ENCODE assay signal across 18 cellular contexts in the genomic region with DNA sequence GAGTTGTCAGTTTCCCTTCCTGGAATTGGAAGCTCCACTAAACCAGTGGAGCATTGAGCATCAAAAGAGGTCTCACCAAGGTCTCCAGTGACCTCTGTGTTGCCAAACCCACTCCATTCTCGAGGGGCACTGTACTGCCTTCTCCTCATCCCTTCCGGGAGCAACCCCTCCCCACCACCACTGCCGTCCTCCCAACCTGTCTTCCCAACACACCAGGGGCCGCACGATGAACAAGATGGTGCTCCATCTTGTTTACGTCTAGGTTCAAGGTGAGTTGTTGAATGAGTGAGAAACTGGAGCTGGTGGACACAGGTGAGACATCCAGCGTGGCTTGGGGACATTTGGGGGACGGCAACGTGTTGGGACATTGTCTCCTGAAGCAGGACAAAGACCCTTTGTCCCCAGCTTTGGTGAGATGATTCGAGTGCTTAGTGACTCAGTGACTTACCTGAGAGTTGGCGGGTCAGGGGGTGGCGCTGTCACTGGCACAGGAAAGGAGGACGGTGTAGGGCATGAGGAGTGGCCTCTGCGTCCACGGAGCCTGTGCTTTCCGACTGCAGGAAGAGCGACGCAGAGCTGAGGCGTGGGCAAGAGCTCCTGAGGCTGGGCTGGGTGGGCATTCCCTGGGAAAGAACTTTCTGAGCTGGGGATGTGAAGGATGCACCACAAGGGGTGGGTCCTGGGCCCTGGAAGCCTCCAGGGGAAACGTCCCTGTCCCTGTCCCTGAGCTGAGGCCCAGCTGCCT. TPM values are rescaled to one million over a fixed set of nuclear protein-coding genes. Genes with fewer than 3 reads are reported as not detected.
"Had no signal": no experiment of that assay in that cellular context is flagged by ENCODE, and none has a peak within 500 bp of the region (broad histone marks: within the 10 kb centered on the region; RNA-seq: fewer than 3 reads in every experiment).

No MANE protein-coding gene starts in this region.

- H3K9me3 ChIP-seq: adrenal gland, body of pancreas, pancreas had no signal

- H3K36me3 ChIP-seq: adrenal gland, pancreas had no signal

- H3K4me3 ChIP-seq: adrenal gland, body of pancreas, pancreas had no signal

- H3K27me3 ChIP-seq: adrenal gland, body of pancreas, pancreas had no signal

- H3K27ac ChIP-seq: body of pancreas, pancreas had no signal

- H3K4me1 ChIP-seq: pancreas had no signal

- ATAC-seq: activated CD8-positive, alpha-beta T cell treated with anti-CD3 and anti-CD28 coated beads, Interleukin-2, amount 10 ng/mL, durations not matched to agents 7 days and 5 days; activated T-helper 17 cell treated with anti-CD3 and anti-CD28 coated beads, Interleukin-2, amount 50 U/mL, for 72 hours; body of pancreas; left colon; natural killer cell treated with Interleukin-12 subunit alpha and Interleukin-12 subunit beta and Interleukin-15 and Interleukin-18, amount 100 ng/mL, for 72 hours; pancreas had no signal

- DNase-seq: activated CD4-positive, alpha-beta T cell treated with anti-CD3 and anti-CD28 coated beads for 4 hours; activated CD8-positive, alpha-beta T cell treated with anti-CD3 and anti-CD28 coated beads, Interleukin-2, amount 10 ng/mL, durations not matched to agents 7 days and 5 days; activated naive CD4-positive, alpha-beta T cell treated with anti-CD3 and anti-CD28 coated beads, Interleukin-2, amount 10 ng/mL, durations not matched to agents 7 days and 5 days; body of pancreas; cerebellar nuclear complex; endodermal cell; immature natural killer cell; left colon; stimulated activated CD4-positive, alpha-beta T cell treated with anti-CD3 and anti-CD28 coated beads, Interleukin-12 subunit alpha, Interleukin-12 subunit beta, amount 100 ng/mL, for 4 hours; stimulated activated naive CD4-positive, alpha-beta T cell; T-helper 1 cell; trophoblast cell had no signal

RNA-seq across cellular contexts. Expression of gene RNU6ATAC, which starts 44.8 kb away (rescaled TPM):
- total RNA-seq: body of pancreas, dermis blood vessel endothelial cell had no signal
- polyA plus RNA-seq: adrenal gland, esophagus, immature natural killer cell, pancreas had no signal
